ENCODE assay signal across 8 cellular contexts in the genomic region with DNA sequence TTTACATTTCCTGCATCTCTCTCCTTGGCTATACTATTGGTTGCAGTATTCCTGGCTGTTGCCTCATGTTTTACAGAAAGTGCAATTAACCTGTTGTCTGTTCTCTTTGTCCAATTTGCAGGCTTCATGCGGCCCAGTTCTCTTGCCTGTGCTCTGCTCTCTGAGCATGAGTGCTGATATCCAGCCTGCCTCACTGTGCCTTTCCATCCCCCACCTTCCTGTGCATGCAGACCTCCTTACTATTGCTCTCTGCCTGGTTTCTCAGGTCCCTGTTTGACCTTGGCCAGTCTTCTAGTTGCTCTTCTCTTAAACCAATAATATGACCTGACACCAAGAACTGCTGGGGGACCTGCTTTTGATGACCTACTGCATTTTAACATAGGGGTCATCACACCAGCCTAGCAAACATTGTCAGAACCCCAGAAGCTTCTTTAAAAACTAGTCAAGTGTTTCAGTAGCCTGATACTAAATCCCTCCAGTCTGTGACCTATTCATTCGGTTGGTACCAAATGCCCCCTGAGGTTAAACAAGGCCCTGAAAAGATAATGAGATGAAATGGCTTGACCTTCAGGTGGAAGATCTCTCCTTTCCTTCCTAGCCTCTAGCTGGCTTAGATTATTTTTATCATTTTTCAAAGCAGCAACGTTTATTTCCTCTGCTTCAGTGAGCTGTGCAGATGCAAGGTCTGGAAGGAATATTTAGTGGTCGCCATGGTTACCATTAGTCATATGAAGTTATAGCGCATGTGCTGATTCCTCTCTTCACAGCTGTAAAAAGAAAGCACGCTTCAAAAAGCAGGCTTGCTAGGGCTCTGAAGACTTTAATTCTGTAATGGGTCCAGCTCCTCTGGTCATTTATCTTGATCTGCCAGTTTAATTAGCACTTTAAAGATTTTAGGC.
A peak's percentile ranks its signal among the peaks of the same experiment; 100 is the strongest.
DNase-seq lines count a peak whose midpoint lies in the region; ATAC-seq, FAIRE-seq and TF ChIP-seq lines count a peak whose summit lies in the region.

No MANE protein-coding gene starts in this region.

- H3K27me3 ChIP-seq in mammary epithelial cell (ENCODE audit: insufficient read depth, low read length), result no peaks in the 10 kb centered on the region
- H3K27me3 ChIP-seq in right lobe of liver, result no peaks in the 10 kb centered on the region
- no peaks in the 10 kb centered on the region for H3K27me3 ChIP-seq in uterus

- in situ Hi-C loops in mammary epithelial cell (cut with MboI; ENCODE audit: low sequenced_read_pairs in 2 of 2), result loop anchor here in 1 of 2 donors (5.0 to 25.0 kb wide), 2 partner anchors 212 to 278 kb away; no protein-coding TSS in a partner anchor

- H3K27ac ChIP-seq in mammary epithelial cell (ENCODE audit: insufficient read depth, low read depth, low read length) (peak overlapping the region; percentile 60), right lobe of liver (no peak overlapping the region), uterus (peak overlapping the region; percentile 57 to 71)

- H3K9ac ChIP-seq in mammary epithelial cell (ENCODE audit: insufficient read depth, low read length), result peak overlapping the region; percentile 17

- H3K36me3 ChIP-seq in mammary epithelial cell (ENCODE audit: insufficient read depth, low read length) (no peaks in the 10 kb centered on the region), right lobe of liver (no peaks in the 10 kb centered on the region), uterus (no peaks in the 10 kb centered on the region)

- H3K9me3 ChIP-seq in mammary epithelial cell (replicated peaks; ENCODE audit: insufficient read depth, low read length) (no peaks in the 10 kb centered on the region), right lobe of liver (no peaks in the 10 kb centered on the region), uterus (no peaks in the 10 kb centered on the region)

- DNase-seq in NCI-H748 (lab: John Stamatoyannopoulos, UW; ENCODE audit: unreplicated experiment) (peak; percentile 10), NCI-H748 treated with DMSO at 0.1 percent for 48 hours (lab: John Stamatoyannopoulos, UW) (no peak), LHCN-M2 (ENCODE audit: low read depth) (peak; percentile 97), mammary epithelial cell (peak; percentile 66), right lobe of liver (no peak), uterus (peak; percentile 30 to 56), GM12892 (ENCODE audit: insufficient read length) (no peak), D721Med (ENCODE audit: insufficient read length, low spot score) (no peak)

- CTCF ChIA-PET in mammary epithelial cell (lab: Charles Lee; ENCODE audit: low non-redundant PET), result no interaction called here

- H3K79me2 ChIP-seq in mammary epithelial cell (ENCODE audit: insufficient read depth, low read length), result no peaks in the 10 kb centered on the region

- no peak overlapping the region for H2AFZ ChIP-seq in mammary epithelial cell (ENCODE audit: low read depth, low read length)

- BruUV-seq in mammary epithelial cell (replicated peaks; lab: Mats Ljungman, UMichigan), result no TSS peak

- TF ChIP-seq POLR2A in right lobe of liver (IDR thresholded peaks at IDR 0.05) (no peak), uterus (IDR thresholded peaks at IDR 0.05) (no peak), GM12892 (IDR thresholded peaks at IDR 0.05; ENCODE audit: low read depth, low read length) (no peak)

- intact Hi-C loops in mammary epithelial cell (cut with micrococcal nuclease) (loop anchor here (5.0 to 10.0 kb wide), 3 partner anchors 93 to 290 kb away; no protein-coding TSS in a partner anchor), right lobe of liver (cut with DNase I) (loop anchor here in 1 of 2 donors (10.0 kb wide), 1 partner anchor 220 kb away; a partner anchor contains a TSS), uterus (cut with DNase I; ENCODE audit: low total_unique reads) (no loop called here)

- no peak for FAIRE-seq in GM12892 (lab: Jason Lieb, UNC)
- FAIRE-seq in D721Med (lab: Jason Lieb, UNC), result no peak

- TF ChIP-seq CTCF in mammary epithelial cell (conservative IDR thresholded peaks at IDR 0.05 in 1 of 2, IDR thresholded peaks at IDR 0.05 in 1 of 2; ENCODE audit: extremely low read depth in 1 of 2, insufficient read depth in 1 of 2, low read depth in 1 of 2, low read length in 2 of 2), result no peak
- no peak for TF ChIP-seq CTCF in right lobe of liver (IDR thresholded peaks at IDR 0.05)
- no peak for TF ChIP-seq CTCF in uterus (IDR thresholded peaks at IDR 0.05)
- no peak for TF ChIP-seq CTCF in D721Med (IDR thresholded peaks at IDR 0.05; ENCODE audit: insufficient read depth, missing control alignments)

- H3K4me3 ChIP-seq in mammary epithelial cell (replicated peaks in 1 of 3; ENCODE audit: insufficient read depth in 1 of 3, low read depth in 2 of 3, low read length in 3 of 3), result no peak overlapping the region
- H3K4me3 ChIP-seq in right lobe of liver, result no peak overlapping the region
- H3K4me3 ChIP-seq in uterus, result no peak overlapping the region

- no peaks in the 10 kb centered on the region for H4K20me1 ChIP-seq in mammary epithelial cell (ENCODE audit: insufficient read depth, low read length)

- dilution Hi-C loops in mammary epithelial cell (cut with HindIII; ENCODE audit: low sequenced_read_pairs), result no loop called here

- WGBS in mammary epithelial cell (ENCODE audit: low coverage, missing lambda C conversion rate), result 58% methylated on average over 6 of the region's 6 CpGs
- WGBS in right lobe of liver (ENCODE audit: insufficient coverage, low coverage, low lambda C conversion rate, missing lambda C conversion rate), result 58% methylated on average over 6 of the region's 6 CpGs

- peak; percentile 33 to 63 (median 55) for ATAC-seq in right lobe of liver

- H3K4me1 ChIP-seq in mammary epithelial cell (ENCODE audit: insufficient read depth, low read length) (peaks cover 23% of the 10 kb centered on the region), right lobe of liver (no peaks in the 10 kb centered on the region), uterus (no peaks in the 10 kb centered on the region)

- no peak overlapping the region for H3K4me2 ChIP-seq in mammary epithelial cell (ENCODE audit: insufficient read depth, low read depth, low read length)

Comparison
In these comparisons a context has a peak if more than half of its experiments do, and no peak if none do; other contexts are left out.
1. DNase-seq: peak in NCI-H748 (single experiment), LHCN-M2 (single experiment), mammary epithelial cell (single experiment) and uterus (2 of 2); none in NCI-H748 treated with DMSO at 0.1 percent for 48 hours (single experiment), right lobe of liver (0 of 3), GM12892 (single experiment) and D721Med (single experiment).
2. H3K27ac ChIP-seq: peak in mammary epithelial cell (single experiment) and uterus (2 of 2); none in right lobe of liver (0 of 3).